9 cellular contexts compared by ENCODE assay signal in genomic region chr2:46306320-46306719, GRCh38. TPM values are rescaled to one million over a fixed set of nuclear protein-coding genes. Genes with fewer than 3 reads are reported as not detected.
DNase-seq lines count a peak whose midpoint lies in the region; ATAC-seq and TF ChIP-seq lines count a peak whose summit lies in the region.
"Had no signal": no experiment of that assay in that cellular context is flagged by ENCODE, and none has a peak within 500 bp of the region (broad histone marks: within the 10 kb centered on the region; RNA-seq: fewer than 3 reads in every experiment).

No MANE protein-coding gene starts in this region.

- H3K4me3 Mint-ChIP-seq in T-helper 17 cell: no peak overlapping the region
- H3K4me3 Mint-ChIP-seq: neural crest cell had no signal

- H3K36me3 ChIP-seq in prostate gland: no peaks in the 10 kb centered on the region

- H3K27me3 Mint-ChIP-seq in T-helper 17 cell: peaks cover 65% of the 10 kb centered on the region

- TF ChIP-seq POLR2A in prostate gland (IDR thresholded peaks at IDR 0.05): peak; percentile 20

- no peak for TF ChIP-seq CTCF in epithelial cell of proximal tubule (conservative IDR thresholded peaks at IDR 0.05; ENCODE audit: low read depth, low read length)
- TF ChIP-seq CTCF in prostate gland (IDR thresholded peaks at IDR 0.05): no peak

- 17% methylated on average over 2 of the region's 2 CpGs for WGBS in prostate gland

- H3K27ac Mint-ChIP-seq in T-helper 17 cell: no peak overlapping the region

- H3K36me3 Mint-ChIP-seq in T-helper 17 cell (ENCODE audit: low read depth): peaks cover 3% of the 10 kb centered on the region

- H3K4me1 Mint-ChIP-seq in T-helper 17 cell: peaks cover 24% of the 10 kb centered on the region
- H3K4me1 Mint-ChIP-seq: neural crest cell had no signal

- DNase-seq in EL (peak; percentile 44), NCI-H2196 (lab: John Stamatoyannopoulos, UW; ENCODE audit: unreplicated experiment) (peak; percentile 83), epithelial cell of proximal tubule (ENCODE audit: low read depth) (peak; percentile 92), prostate gland (ENCODE audit: low spot score) (peak; percentile 41), iPS-NIHi7 (ENCODE audit: extremely low spot score) (no peak), T-helper 17 cell (no peak)
- DNase-seq in activated CD4-positive, alpha-beta T cell treated with anti-CD3 and anti-CD28 coated beads, Interleukin-2, amount 50 U/mL, for 4 hours: no peak

- no peaks in the 10 kb centered on the region for H3K27me3 ChIP-seq in prostate gland (replicated peaks; ENCODE audit: insufficient read depth)

- H3K27ac ChIP-seq in prostate gland: peak overlapping the region; percentile 8 to 55

- ATAC-seq in T-helper 17 cell: no peak
- ATAC-seq in GM18511 (IDR thresholded peaks at IDR 0.05; ENCODE audit: unreplicated experiment): no peak

- intact Hi-C loops in prostate gland (cut with DNase I): no loop called here

- peaks cover 21% of the 10 kb centered on the region for H3K4me1 ChIP-seq in prostate gland (replicated peaks)

- H3K4me3 ChIP-seq in epithelial cell of proximal tubule (ENCODE audit: low read depth, low read length): no peak overlapping the region
- no peak overlapping the region for H3K4me3 ChIP-seq in prostate gland

- H3K9me3 ChIP-seq in prostate gland (no peaks in the 10 kb centered on the region), T-helper 17 cell (ENCODE audit: control insufficient read depth, low read length, poor library complexity, severe bottlenecking) (no peaks in the 10 kb centered on the region)

RNA-seq across cellular contexts. Expression of gene EPAS1, which starts 9.1 kb away (rescaled TPM):
- total RNA-seq in epithelial cell of proximal tubule: 33.8 and 75.7 TPM in 2 replicates
- 100 to 1,000 TPM; 109 to 356 TPM for total RNA-seq in prostate gland
- total RNA-seq in T-helper 17 cell: 1 to 10 TPM in 1 of 2 donors, under 1 TPM in 1; 0.97 to 9.1 TPM

Comparison
In these comparisons a context has a peak if more than half of its experiments do, and no peak if none do; other contexts are left out.
1. DNase-seq: peak in EL (single experiment), NCI-H2196 (single experiment), epithelial cell of proximal tubule (single experiment) and prostate gland (single experiment); none in iPS-NIHi7 (single experiment), T-helper 17 cell (0 of 3) and activated CD4-positive, alpha-beta T cell treated with anti-CD3 and anti-CD28 coated beads, Interleukin-2, amount 50 U/mL, for 4 hours (0 of 2).